ENCODE assay signal across 12 cellular contexts in genomic region chr13:97627566-97627965, GRCh38.
DNase-seq lines count a peak whose midpoint lies in the region; ATAC-seq and TF ChIP-seq lines count a peak whose summit lies in the region.
"Had no signal": no experiment of that assay in that cellular context is flagged by ENCODE, and none has a peak within 500 bp of the region (broad histone marks: within the 10 kb centered on the region; RNA-seq: fewer than 3 reads in every experiment).

No MANE protein-coding gene starts in this region.

- H3K36me3 Mint-ChIP-seq in activated naive CD4-positive, alpha-beta T cell treated with anti-CD3 and anti-CD28 coated beads for 36 hours (ENCODE audit: low read depth): no peaks in the 10 kb centered on the region

- H3K9me3 ChIP-seq in upper lobe of left lung: peaks cover 0 to 12% (median 2%) of the 10 kb centered on the region in 4 donors
- H3K9me3 ChIP-seq: HAP-1 had no signal

- H3K27ac ChIP-seq in upper lobe of left lung: no peak overlapping the region
- H3K27ac ChIP-seq: SK-N-MC, skin epidermis had no signal

- H3K4me3 ChIP-seq in upper lobe of left lung: no peak overlapping the region
- H3K4me3 ChIP-seq: HAP-1, SK-N-MC, skin epidermis had no signal

- ATAC-seq in SK-N-SH treated with all-trans-retinoic acid at 6 μM for 48 hours: peak; percentile 100
- ATAC-seq in left ventricle myocardium superior: peak; percentile 90
- ATAC-seq in upper lobe of left lung (ENCODE audit: low FRiP score in 2 of 2): peak; percentile 60 to 87
- no peak for ATAC-seq in HG02610 (IDR thresholded peaks at IDR 0.05; ENCODE audit: unreplicated experiment)
- no peak for ATAC-seq in GM19351 (IDR thresholded peaks at IDR 0.05; ENCODE audit: unreplicated experiment)

- no peak for TF ChIP-seq CTCF in upper lobe of left lung (IDR thresholded peaks at IDR 0.05)

- H3K36me3 ChIP-seq in upper lobe of left lung: no peaks in the 10 kb centered on the region
- H3K36me3 ChIP-seq: HAP-1 had no signal

- H3K27me3 ChIP-seq in upper lobe of left lung: no peaks in the 10 kb centered on the region

- H3K4me1 Mint-ChIP-seq in activated naive CD4-positive, alpha-beta T cell treated with anti-CD3 and anti-CD28 coated beads for 36 hours (ENCODE audit: low read depth): no peaks in the 10 kb centered on the region

- TF ChIP-seq POLR2A in upper lobe of left lung (IDR thresholded peaks at IDR 0.05): no peak

- no peak for TF ChIP-seq EP300 in upper lobe of left lung (IDR thresholded peaks at IDR 0.05)

- no peak overlapping the region for H3K4me3 Mint-ChIP-seq in activated naive CD4-positive, alpha-beta T cell treated with anti-CD3 and anti-CD28 coated beads for 36 hours

- CTCF ChIA-PET in activated naive CD4-positive, alpha-beta T cell treated with anti-CD3 and anti-CD28 coated beads for 36 hours (lab: Charles Lee): no interaction called here

- 61 to 66% methylated on average over 4 of the region's 4 CpGs for WGBS in upper lobe of left lung, 2 donors

- peaks cover 3% of the 10 kb centered on the region for H3K9me3 Mint-ChIP-seq in activated naive CD4-positive, alpha-beta T cell treated with anti-CD3 and anti-CD28 coated beads for 36 hours

- H3K4me1 ChIP-seq in upper lobe of left lung: no peaks in the 10 kb centered on the region
- H3K4me1 ChIP-seq: HAP-1 had no signal

- no peak overlapping the region for H3K27ac Mint-ChIP-seq in activated naive CD4-positive, alpha-beta T cell treated with anti-CD3 and anti-CD28 coated beads for 36 hours

- H3K27me3 Mint-ChIP-seq in activated naive CD4-positive, alpha-beta T cell treated with anti-CD3 and anti-CD28 coated beads for 36 hours (ENCODE audit: low read depth): peaks cover 5% of the 10 kb centered on the region

- DNase-seq in NCI-H1694 treated with DMSO at 0.1 percent for 48 hours (lab: John Stamatoyannopoulos, UW): peak; percentile 9
- DNase-seq in NCI-H1694 (lab: John Stamatoyannopoulos, UW): no peak
- DNase-seq in left ventricle myocardium superior: peak; percentile 54
- no peak for DNase-seq in upper lobe of left lung
- DNase-seq in activated naive CD4-positive, alpha-beta T cell treated with anti-CD3 and anti-CD28 coated beads for 36 hours: no peak
- DNase-seq: 8988T had no signal

- intact Hi-C loops in left ventricle myocardium superior (cut with micrococcal nuclease): no loop called here
- intact Hi-C loops in activated naive CD4-positive, alpha-beta T cell treated with anti-CD3 and anti-CD28 coated beads for 36 hours (cut with micrococcal nuclease): no loop called here

TF ChIP-seq in SK-N-SH treated with all-trans-retinoic acid at 6 μM for 48 hours, 23 proteins besides CTCF, POLR2A, EP300 and RAD21:
- TF ChIP-seq ZNF8 (CRISPR knock-in tag; IDR thresholded peaks at IDR 0.05) (no peak), ISL1 (CRISPR knock-in tag; IDR thresholded peaks at IDR 0.05) (peak; percentile 42)

Comparison
In these comparisons a context has a peak if more than half of its experiments do, and no peak if none do; other contexts are left out.
1. DNase-seq: peak in NCI-H1694 treated with DMSO at 0.1 percent for 48 hours (single experiment) and left ventricle myocardium superior (single experiment); none in NCI-H1694 (single experiment), upper lobe of left lung (0 of 2) and activated naive CD4-positive, alpha-beta T cell treated with anti-CD3 and anti-CD28 coated beads for 36 hours (single experiment).
2. ATAC-seq: peak in SK-N-SH treated with all-trans-retinoic acid at 6 μM for 48 hours (single experiment), left ventricle myocardium superior (single experiment) and upper lobe of left lung (2 of 2); none in HG02610 (single experiment) and GM19351 (single experiment).